In the genomic region with DNA sequence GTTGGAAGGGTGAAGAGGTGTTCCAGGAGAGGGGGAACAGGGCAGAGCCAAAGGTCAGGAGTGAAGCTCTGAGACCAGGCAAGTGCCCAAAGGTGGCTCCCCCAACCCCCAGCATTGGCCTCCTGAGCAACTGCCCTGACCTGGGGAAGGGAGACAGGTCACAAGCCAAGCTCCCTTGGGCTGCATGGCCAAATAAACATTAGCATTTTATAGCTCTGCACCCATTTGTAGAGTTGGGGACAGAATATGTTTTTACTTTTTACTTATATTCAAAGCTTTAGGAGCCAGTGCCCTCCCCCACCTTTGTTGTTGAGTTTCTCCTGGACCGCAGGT, we compare ENCODE assay signal across 12 cellular contexts. TPM values are rescaled to one million over a fixed set of nuclear protein-coding genes. Genes with fewer than 3 reads are reported as not detected.
DNase-seq lines count a peak whose midpoint lies in the region; ATAC-seq, FAIRE-seq and TF ChIP-seq lines count a peak whose summit lies in the region.
"Had no signal": no experiment of that assay in that cellular context is flagged by ENCODE, and none has a peak within 500 bp of the region (broad histone marks: within the 10 kb centered on the region; RNA-seq: fewer than 3 reads in every experiment).

No MANE protein-coding gene starts in this region.

- no peak for FAIRE-seq in H1 (lab: Jason Lieb, UNC)

- H3K14ac ChIP-seq in H1 (ENCODE audit: insufficient read length) = no peak overlapping the region

- peak overlapping the region; percentile 51 for H2BK120ac ChIP-seq in H1 (replicated peaks; ENCODE audit: low read depth, low read length)

- peak overlapping the region; percentile 69 for H3K4ac ChIP-seq in H1 (replicated peaks; ENCODE audit: insufficient read length, low read depth, low read length)

- H3K9me3 ChIP-seq in H1 (ENCODE audit: insufficient read depth in 2 of 2, low read depth in 1 of 2, low read length in 1 of 2) = no peaks in the 10 kb centered on the region
- H3K9me3 ChIP-seq in WERI-Rb-1 (ENCODE audit: severe bottlenecking) = no peaks in the 10 kb centered on the region
- H3K9me3 ChIP-seq: tibial nerve had no signal

- H3K27ac Mint-ChIP-seq in nephron progenitor cell = peak overlapping the region; percentile 42

- peak overlapping the region; percentile 59 for H4K91ac ChIP-seq in H1 (replicated peaks; ENCODE audit: insufficient read length, low read length)

- H3K36me3 ChIP-seq in H1 (ENCODE audit: control insufficient read depth in 2 of 4, insufficient read depth in 4 of 4, low read length in 3 of 4) (no peaks in the 10 kb centered on the region), WERI-Rb-1 (no peaks in the 10 kb centered on the region; the same call in 1 of the 2 replicates)
- H3K36me3 ChIP-seq: tibial nerve had no signal

- H3K9ac ChIP-seq in H1 (replicated peaks in 1 of 4; ENCODE audit: extremely low read depth in 1 of 4, low read depth in 3 of 4, low read length in 3 of 4) = no peak overlapping the region

- peaks cover 81% of the 10 kb centered on the region for H3K4me1 Mint-ChIP-seq in nephron progenitor cell

- no peak for TF ChIP-seq POLR2A in H1 (IDR thresholded peaks at IDR 0.05; ENCODE audit: control extremely low read depth in 1 of 2, low read depth in 2 of 2, low read length in 2 of 2)

- peak overlapping the region; percentile 9; the same call in 1 of the 2 replicates for H2BK20ac ChIP-seq in H1 (ENCODE audit: low read length)

- peaks cover 21% of the 10 kb centered on the region for H3K27me3 Mint-ChIP-seq in nephron progenitor cell (ENCODE audit: low read depth, poor library complexity)

- H3K4me3 ChIP-seq in AG09309 (ENCODE audit: control insufficient read depth, low read depth, low read length) (peak overlapping the region; percentile 53; the same call in 1 of the 2 replicates), HFF-Myc (replicated peaks; ENCODE audit: low read depth, low read length) (peak overlapping the region; percentile 95), H1 (ENCODE audit: extremely low read depth in 1 of 4, insufficient read depth in 2 of 4, low read depth in 3 of 4, low read length in 4 of 4) (peak overlapping the region; percentile 49 to 91 (median 52); a peak in 5 of 8 replicates), WERI-Rb-1 (ENCODE audit: low read depth, low read length) (no peak overlapping the region)

- no peaks in the 10 kb centered on the region for H3K36me3 Mint-ChIP-seq in nephron progenitor cell (ENCODE audit: low read depth)

- no peak overlapping the region for H3K27ac ChIP-seq in H1 (ENCODE audit: low read depth, low read length)
- no peak overlapping the region for H3K27ac ChIP-seq in WERI-Rb-1
- H3K27ac ChIP-seq: C4-2B had no signal

- POLR2A ChIA-PET in H1 (lab: Charles Lee; ENCODE audit: partially characterized antibody) = interaction anchor here (0.8 to 6.8 kb wide), 6 partner anchors 7 to 329 kb away, joined by 3 to 45 read pairs (median 5); partner anchors contain the start of gene PCBD1

- CTCF ChIA-PET in H1 (lab: Charles Lee; ENCODE audit: partially characterized antibody) = interaction anchor here (1.0 to 12.3 kb wide), 11 partner anchors 9 to 291 kb away, joined by 4 to 138 read pairs (median 5); no protein-coding TSS in a partner anchor

- H3K27me3 ChIP-seq in H1 (replicated peaks in 1 of 4; ENCODE audit: control insufficient read depth in 3 of 4, extremely low read depth in 1 of 4, insufficient read depth in 3 of 4, low read length in 3 of 4) = peaks cover 0 to 12% (median 7%) of the 10 kb centered on the region in 4 experiments; a peak in 6 of 7 replicates
- H3K27me3 ChIP-seq in WERI-Rb-1 (ENCODE audit: insufficient read depth, low read depth, severe bottlenecking) = no peaks in the 10 kb centered on the region

- H4K8ac ChIP-seq in H1 (ENCODE audit: extremely low read depth, insufficient read depth, low read length) = no peak overlapping the region; the same call in 1 of the 2 replicates

- TF ChIP-seq CTCF in AG09309 (IDR thresholded peaks at IDR 0.05; ENCODE audit: control insufficient read depth, insufficient read depth, low read depth, low read length, missing control alignments) (no peak), HFF-Myc (IDR thresholded peaks at IDR 0.05; ENCODE audit: low read depth, low read length, missing control alignments) (no peak), H1 (IDR thresholded peaks at IDR 0.05; ENCODE audit: control extremely low read depth in 1 of 3, insufficient read depth in 1 of 3, low read depth in 1 of 3, low read length in 3 of 3) (no peak), nephron progenitor cell (IDR thresholded peaks at IDR 0.05) (no peak), WERI-Rb-1 (IDR thresholded peaks at IDR 0.05; ENCODE audit: low read depth, low read length) (no peak)

- DNase-seq in AG09309 (ENCODE audit: low read depth) (no peak), HFF-Myc (ENCODE audit: extremely low read depth, low read depth) (no peak), H1 (ENCODE audit: low read depth in 1 of 2, low spot score in 2 of 2) (no peak), nephron progenitor cell (no peak), medulla oblongata (ENCODE audit: extremely low spot score) (no peak), WERI-Rb-1 (no peak)
- no peak for DNase-seq in activated naive CD4-positive, alpha-beta T cell treated with anti-CD3 and anti-CD28 coated beads, Interleukin-2, amount 50 U/mL, for 16 hours
- DNase-seq: NCI-H2171 treated with DMSO at 0.1 percent for 48 hours, PC-3 had no signal

- ATAC-seq in HG03175 (IDR thresholded peaks at IDR 0.05; ENCODE audit: unreplicated experiment) = no peak
- ATAC-seq: PC-3 had no signal

- WGBS in H1 (ENCODE audit: extremely low coverage in 1 of 2, insufficient coverage in 1 of 2, insufficient read length in 1 of 2, insufficient replicate concordance in 2 of 2, low coverage in 1 of 2, low lambda C conversion rate in 2 of 2, missing lambda C conversion rate in 1 of 2), 2 experiments = 50% methylated on average over 1 of the region's 1 CpG; no CpG with 5 or more reads in 1 of the 2 experiments

- H3K4me2 ChIP-seq in H1 (ENCODE audit: insufficient read depth in 1 of 2, low read depth in 2 of 2, low read length in 2 of 2) = peak overlapping the region; percentile 90 to 99

- no peak overlapping the region for H3K56ac ChIP-seq in H1 (replicated peaks; ENCODE audit: insufficient read length, low read depth, low read length)

- H2BK12ac ChIP-seq in H1 (ENCODE audit: low read depth, low read length) = peak overlapping the region; percentile 100

- TF ChIP-seq RAD21 in H1 (IDR thresholded peaks at IDR 0.05 in 1 of 2, conservative IDR thresholded peaks at IDR 0.05 in 1 of 2; ENCODE audit: low read depth in 2 of 2, low read length in 2 of 2) = no peak

- H3K18ac ChIP-seq in H1 (ENCODE audit: extremely low read depth, low read length) = peak overlapping the region; percentile 84

- H3K4me1 ChIP-seq in H1 (replicated peaks in 1 of 4; ENCODE audit: control insufficient read depth in 3 of 4, insufficient read depth in 4 of 4, low read length in 3 of 4) = peaks cover 22 to 48% (median 29%) of the 10 kb centered on the region in 4 experiments

- peak overlapping the region; percentile 99 for H2AK5ac ChIP-seq in H1 (ENCODE audit: low read depth, low read length)

- H2AFZ ChIP-seq in H1 (ENCODE audit: low read length) = no peak overlapping the region

- no peaks in the 10 kb centered on the region for H3K9me3 Mint-ChIP-seq in nephron progenitor cell

- H3K23ac ChIP-seq in H1 (ENCODE audit: insufficient read length) = no peak overlapping the region

- H3K4me3 Mint-ChIP-seq in nephron progenitor cell = peak overlapping the region; percentile 81

- H3K23me2 ChIP-seq in H1 (ENCODE audit: low read depth, low read length) = peaks cover 24% of the 10 kb centered on the region; the same call in 1 of the 2 replicates

- no peak overlapping the region for H4K5ac ChIP-seq in H1 (ENCODE audit: insufficient read length, low read depth, low read length)

- no peak overlapping the region for H2BK15ac ChIP-seq in H1 (ENCODE audit: low read length)

- no peak for TF ChIP-seq EP300 in H1 (IDR thresholded peaks at IDR 0.05; ENCODE audit: borderline replicate concordance in 1 of 2, low read depth in 2 of 2, low read length in 2 of 2)

- H2BK5ac ChIP-seq in H1 (ENCODE audit: low read depth, low read length) = peak overlapping the region; percentile 99

- H3K79me2 ChIP-seq in H1 (ENCODE audit: control insufficient read depth in 1 of 2, insufficient read depth in 2 of 2, low read length in 2 of 2) = peaks cover 0 to 63% of the 10 kb centered on the region in 2 experiments; a peak in 3 of 4 replicates

- H4K20me1 ChIP-seq in H1 (replicated peaks in 1 of 2; ENCODE audit: control insufficient read depth in 1 of 2, insufficient read depth in 2 of 2, low read length in 2 of 2) = peaks cover 1 to 3% of the 10 kb centered on the region in 2 experiments

- H3K79me1 ChIP-seq in H1 (ENCODE audit: low read depth, low read length) = peaks cover 4% of the 10 kb centered on the region

TF ChIP-seq in H1, 55 proteins besides CTCF, POLR2A, EP300 and RAD21 (continues in another document):
- TF ChIP-seq JUND (IDR thresholded peaks at IDR 0.05; ENCODE audit: low read length) (no peak), SUZ12 (IDR thresholded peaks at IDR 0.05; ENCODE audit: low read length) (no peak), CBX5 (IDR thresholded peaks at IDR 0.05; ENCODE audit: low read depth, low read length) (no peak), ZNF274 (IDR thresholded peaks at IDR 0.05; ENCODE audit: borderline replicate concordance, extremely low read depth, low read length) (no peak), BRCA1 (IDR thresholded peaks at IDR 0.05; ENCODE audit: low read depth, low read length) (no peak), SP1 (IDR thresholded peaks at IDR 0.05; ENCODE audit: low read depth, low read length) (no peak), RBBP5 (IDR thresholded peaks at IDR 0.05; ENCODE audit: borderline replicate concordance, low read depth, low read length) (no peak), MAFK (IDR thresholded peaks at IDR 0.05; ENCODE audit: low read depth, low read length) (no peak), GTF2F1 (IDR thresholded peaks at IDR 0.05; ENCODE audit: borderline replicate concordance, low read depth, low read length) (no peak), RNF2 (IDR thresholded peaks at IDR 0.05; ENCODE audit: borderline replicate concordance, low read depth, low read length, missing control alignments, poor library complexity, severe bottlenecking) (no peak), POU5F1 (IDR thresholded peaks at IDR 0.05; ENCODE audit: low read depth, low read length) (no peak), TCF12 (IDR thresholded peaks at IDR 0.05; ENCODE audit: low read depth, low read length) (no peak), HDAC6 (IDR thresholded peaks at IDR 0.05; ENCODE audit: low read depth, low read length) (no peak)

RNA-seq across cellular contexts. Expression of gene UNC5B, which starts 4.0 kb away (rescaled TPM):
- 31.8 and 31.9 TPM in 2 replicates for total RNA-seq in H1 (2021; fragmentation: NEBNext Ultra II Directional; extraction: Animal tissue kit (Norgen Biotek cat#: 25700))
- polyA plus RNA-seq in H1 (2011; rRNA removed) = 27.9 and 34.1 TPM in 2 replicates
- 22.8 TPM for polyA plus RNA-seq in H1 (2011; cell fraction: cytosol; rRNA removed)
- polyA plus RNA-seq in H1 (2011; cell fraction: nucleus; rRNA removed) = 58.1 TPM
- polyA plus RNA-seq in H1 (2012, experiment 1 of 2) = 22.2 to 30.2 TPM (median 28.1 TPM) in 4 replicates
- polyA plus RNA-seq in H1 (2012, experiment 2 of 2) = 28.3 TPM
- polyA plus RNA-seq in H1 (2013, experiment 1 of 2) = 22.6 TPM
- polyA plus RNA-seq in H1 (2013, experiment 2 of 2) = 24.0 TPM
- polyA minus RNA-seq in H1 (2011; rRNA and poly(A)+ RNA removed) = 22.2 and 22.8 TPM in 2 replicates
- polyA minus RNA-seq in H1 (2011; cell fraction: cytosol; rRNA and poly(A)+ RNA removed) = 16.0 TPM
- 19.1 TPM for polyA minus RNA-seq in H1 (2011; cell fraction: nucleus; rRNA and poly(A)+ RNA removed)
